In the genomic region with DNA sequence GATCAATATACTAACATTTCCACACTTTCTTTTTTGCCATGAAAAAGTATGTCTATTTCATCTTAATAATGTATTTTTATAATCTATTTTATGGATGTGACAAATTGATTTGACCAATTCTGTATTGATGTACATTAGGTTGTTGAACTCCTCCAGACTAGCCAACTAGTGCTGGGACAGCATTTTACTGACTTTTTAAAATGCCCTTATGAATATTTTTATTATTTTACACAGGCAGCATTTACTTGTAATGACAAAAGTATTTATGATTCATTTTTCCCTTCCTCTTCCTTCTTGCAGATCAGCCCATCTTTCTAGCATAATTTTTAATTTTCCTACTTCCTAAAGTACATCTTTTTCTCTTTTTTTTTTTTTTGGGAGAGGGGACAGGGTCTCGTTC, we compare ENCODE assay signal across 8 cellular contexts. TPM values are rescaled to one million over a fixed set of nuclear protein-coding genes. Genes with fewer than 3 reads are reported as not detected.
DNase-seq lines count a peak whose midpoint lies in the region; ATAC-seq and TF ChIP-seq lines count a peak whose summit lies in the region.

No MANE protein-coding gene starts in this region.

- H3K36me3 Mint-ChIP-seq in naive thymus-derived CD4-positive, alpha-beta T cell = peaks cover 0 to 6% (median 0%) of the 10 kb centered on the region in 5 donors

- in situ Hi-C loops in brain microvascular endothelial cell (cut with HindIII; ENCODE audit: low pct_ligation_motif_present, low sequenced_read_pairs) = no loop called here
- in situ Hi-C loops in GM13977 (cut with MboI; ENCODE audit: low pct_unique_long_range_greater_than_20kb, low sequenced_read_pairs, unreplicated experiment) = no loop called here

- H3K4me1 Mint-ChIP-seq in naive thymus-derived CD4-positive, alpha-beta T cell = peaks cover 23 to 56% (median 39%) of the 10 kb centered on the region in 7 donors

- DNase-seq in AG04450 (ENCODE audit: low read depth, low spot score) (no peak), brain microvascular endothelial cell (no peak), GM13977 (ENCODE audit: low spot score) (no peak)
- DNase-seq in naive thymus-derived CD4-positive, alpha-beta T cell = no peak
- no peak for DNase-seq in stimulated activated CD4-positive, alpha-beta T cell treated with anti-CD3 and anti-CD28 coated beads, Interleukin-1b, Interleukin-23, amount 100 ng/mL, for 48 hours

- H3K27me3 Mint-ChIP-seq in naive thymus-derived CD4-positive, alpha-beta T cell = no peaks in the 10 kb centered on the region

- H3K27ac ChIP-seq in AG04450 (ENCODE audit: low read depth, low read length) (no peak overlapping the region), HUES6 (ENCODE audit: low read depth, low read length) (peak overlapping the region; percentile 16; the same call in 1 of the 2 replicates), brain microvascular endothelial cell (peak overlapping the region; percentile 94)
- peak overlapping the region; percentile 84 for H3K27ac ChIP-seq in naive thymus-derived CD4-positive, alpha-beta T cell (ENCODE audit: low read depth, low read length)

- ATAC-seq in naive thymus-derived CD4-positive, alpha-beta T cell = no peak
- no peak for ATAC-seq in GM18520 (IDR thresholded peaks at IDR 0.05; ENCODE audit: unreplicated experiment)
- no peak for ATAC-seq in GM19324 (IDR thresholded peaks at IDR 0.05; ENCODE audit: low FRiP score, unreplicated experiment)

- H3K4me1 ChIP-seq in HUES6 (ENCODE audit: control insufficient read depth, insufficient read depth, low read length) = peaks cover 16% of the 10 kb centered on the region
- peaks cover 18 to 28% of the 10 kb centered on the region in 2 donors for H3K4me1 ChIP-seq in naive thymus-derived CD4-positive, alpha-beta T cell (ENCODE audit: control insufficient read depth in 2 of 2, insufficient read depth in 2 of 2, low read length in 2 of 2)

- no peak for TF ChIP-seq CTCF in AG04450 (IDR thresholded peaks at IDR 0.05; ENCODE audit: low read depth, low read length)
- TF ChIP-seq CTCF in brain microvascular endothelial cell (IDR thresholded peaks at IDR 0.05; ENCODE audit: low read depth, low read length, missing control alignments) = no peak
- no peak for TF ChIP-seq CTCF in GM13977 (IDR thresholded peaks at IDR 0.05; ENCODE audit: extremely low read depth, insufficient read depth, missing control alignments)

- POLR2A ChIA-PET in AG04450 (lab: Yijun Ruan, JAX) = interaction anchor here (1.0 to 1.2 kb wide), 3 partner anchors 40 to 55 kb away, joined by 3 to 7 read pairs (median 3); no protein-coding TSS in a partner anchor
- POLR2A ChIA-PET in naive thymus-derived CD4-positive, alpha-beta T cell (lab: Charles Lee) = interaction anchor here (0.8 to 5.2 kb wide), 8 partner anchors 36 to 318 kb away, joined by 3 to 39 read pairs (median 10); partner anchors contain the start of genes AKT1S1, AP2A1, PNKP and PTOV1

- no peak overlapping the region for H3K9ac ChIP-seq in HUES6 (ENCODE audit: low read length)

- H3K36me3 ChIP-seq in HUES6 (ENCODE audit: control insufficient read depth, insufficient read depth, low read length) = no peaks in the 10 kb centered on the region
- no peaks in the 10 kb centered on the region for H3K36me3 ChIP-seq in brain microvascular endothelial cell (replicated peaks)
- peaks cover 0 to 10% (median 0%) of the 10 kb centered on the region in 3 experiments for H3K36me3 ChIP-seq in naive thymus-derived CD4-positive, alpha-beta T cell (ENCODE audit: control insufficient read depth in 2 of 3, insufficient read depth in 3 of 3, low read length in 3 of 3)

- peaks cover 0 to 4% (median 0%) of the 10 kb centered on the region in 11 donors for H3K9me3 Mint-ChIP-seq in naive thymus-derived CD4-positive, alpha-beta T cell

- intact Hi-C loops in naive thymus-derived CD4-positive, alpha-beta T cell (cut with micrococcal nuclease) = loop anchor here in 1 of 2 donors (5.0 to 10.0 kb wide), 2 partner anchors 137 to 551 kb away; partner anchors contain the start of genes NAPSA and PRMT1

- CTCF ChIA-PET in AG04450 (lab: Charles Lee) = no interaction called here
- CTCF ChIA-PET in naive thymus-derived CD4-positive, alpha-beta T cell (lab: Charles Lee) = no interaction called here

- H3K27ac Mint-ChIP-seq in naive thymus-derived CD4-positive, alpha-beta T cell = peak overlapping the region; percentile 95 to 100 (median 98)

- H3K27me3 ChIP-seq in AG04450 (ENCODE audit: control insufficient read depth, insufficient read depth, low read length) (no peaks in the 10 kb centered on the region), HUES6 (ENCODE audit: control insufficient read depth, insufficient read depth, low read length) (no peaks in the 10 kb centered on the region; the same call in 1 of the 2 replicates), brain microvascular endothelial cell (replicated peaks) (no peaks in the 10 kb centered on the region)
- no peaks in the 10 kb centered on the region for H3K27me3 ChIP-seq in naive thymus-derived CD4-positive, alpha-beta T cell (ENCODE audit: control insufficient read depth in 2 of 2, insufficient read depth in 2 of 2, low read length in 2 of 2)

- H3K4me3 ChIP-seq in AG04450 (ENCODE audit: low read depth, low read length) (peak overlapping the region; percentile 90; the same call in 1 of the 2 replicates), HUES6 (ENCODE audit: low read depth, low read length) (peak overlapping the region; percentile 86), brain microvascular endothelial cell (ENCODE audit: low read depth, low read length) (peak overlapping the region; percentile 88)
- no peak overlapping the region for H3K4me3 ChIP-seq in naive thymus-derived CD4-positive, alpha-beta T cell (ENCODE audit: low read length)

- peak overlapping the region; percentile 58 to 100 (median 94) for H3K4me3 Mint-ChIP-seq in naive thymus-derived CD4-positive, alpha-beta T cell

- H3K9me3 ChIP-seq in AG04450 (ENCODE audit: control insufficient read depth, insufficient read depth, low read length) = no peaks in the 10 kb centered on the region; the same call in 1 of the 2 replicates
- H3K9me3 ChIP-seq in HUES6 (ENCODE audit: control insufficient read depth, insufficient read depth, low read depth, low read length) = no peaks in the 10 kb centered on the region
- no peaks in the 10 kb centered on the region for H3K9me3 ChIP-seq in naive thymus-derived CD4-positive, alpha-beta T cell (ENCODE audit: control insufficient read depth in 2 of 3, low read length in 3 of 3)

RNA-seq across cellular contexts. Expression of gene FUZ, which starts 0.9 kb away (rescaled TPM):
- 6.9 and 9.0 TPM in 2 replicates for polyA plus RNA-seq in AG04450 (2011; rRNA removed)
- 4.1 and 8.0 TPM in 2 replicates for polyA minus RNA-seq in AG04450 (2011; rRNA and poly(A)+ RNA removed)
- total RNA-seq in naive thymus-derived CD4-positive, alpha-beta T cell = 10 to 100 TPM; 16.0 to 28.4 (median 26.8) TPM
- 1 to 10 TPM; 3.8 to 6.3 TPM for polyA plus RNA-seq in naive thymus-derived CD4-positive, alpha-beta T cell

RNA-seq across cellular contexts. Expression of gene MED25, which starts 4.1 kb away (rescaled TPM):
- 12.6 and 20.3 TPM in 2 replicates for polyA plus RNA-seq in AG04450 (2011; rRNA removed)
- 25.4 and 33.2 TPM in 2 replicates for polyA minus RNA-seq in AG04450 (2011; rRNA and poly(A)+ RNA removed)
- 10 to 100 TPM; 36.8 to 75.2 (median 55.4) TPM for total RNA-seq in naive thymus-derived CD4-positive, alpha-beta T cell
- polyA plus RNA-seq in naive thymus-derived CD4-positive, alpha-beta T cell = 10 to 100 TPM; 10.8 to 16.7 TPM

RNA-seq across cellular contexts. Expression of gene PTOV1, which starts 36.9 kb away (rescaled TPM):
- polyA plus RNA-seq in AG04450 (2011; rRNA removed) = 37.6 and 58.5 TPM in 2 replicates
- 69.9 and 97.7 TPM in 2 replicates for polyA minus RNA-seq in AG04450 (2011; rRNA and poly(A)+ RNA removed)
- 100 to 1,000 TPM in 4 of 5 experiments, 10 to 100 TPM in 1; 92.8 to 170 (median 160) TPM for total RNA-seq in naive thymus-derived CD4-positive, alpha-beta T cell
- 10 to 100 TPM; 49.0 to 68.6 TPM for polyA plus RNA-seq in naive thymus-derived CD4-positive, alpha-beta T cell

RNA-seq across cellular contexts. Expression of gene AP2A1, which starts 47.2 kb away (rescaled TPM):
- 59.1 and 82.2 TPM in 2 replicates for polyA plus RNA-seq in AG04450 (2011; rRNA removed)
- 96.8 and 122 TPM in 2 replicates for polyA minus RNA-seq in AG04450 (2011; rRNA and poly(A)+ RNA removed)
- total RNA-seq in naive thymus-derived CD4-positive, alpha-beta T cell = 10 to 100 TPM; 38.2 to 83.3 (median 56.7) TPM
- 1 to 10 TPM; 3.8 to 8.3 TPM for polyA plus RNA-seq in naive thymus-derived CD4-positive, alpha-beta T cell

RNA-seq across cellular contexts. Expression of gene TSKS, which starts 50.9 kb away (rescaled TPM):
- not detected in 2 replicates for polyA plus RNA-seq in AG04450 (2011; rRNA removed)
- 0.09 TPM in 1 of 2 replicates, not detected in the other for polyA minus RNA-seq in AG04450 (2011; rRNA and poly(A)+ RNA removed)
- 1 to 10 TPM; 1.4 to 3.6 (median 2.8) TPM for total RNA-seq in naive thymus-derived CD4-positive, alpha-beta T cell
- 1 to 10 TPM in 1 of 2 donors, under 1 TPM in 1; 0.51 to 1.1 TPM for polyA plus RNA-seq in naive thymus-derived CD4-positive, alpha-beta T cell
